20 cellular contexts compared by ENCODE assay signal in genomic region chr17:46833840-46834208, GRCh38. TPM values are rescaled to one million over a fixed set of nuclear protein-coding genes. Genes with fewer than 3 reads are reported as not detected.
A peak's percentile ranks its signal among the peaks of the same experiment; 100 is the strongest.
DNase-seq lines count a peak whose midpoint lies in the region; ATAC-seq and TF ChIP-seq lines count a peak whose summit lies in the region.
"Had no signal": no experiment of that assay in that cellular context is flagged by ENCODE, and none has a peak within 500 bp of the region (broad histone marks: within the 10 kb centered on the region; RNA-seq: fewer than 3 reads in every experiment).

No MANE protein-coding gene starts in this region.

- no peaks in the 10 kb centered on the region for H3K9me1 ChIP-seq in IMR-90 (ENCODE audit: insufficient read depth, low read length)

- TF ChIP-seq RAD21 in IMR-90 (IDR thresholded peaks at IDR 0.05; ENCODE audit: low read length) (no peak), neural cell (conservative IDR thresholded peaks at IDR 0.05) (no peak)

- dilution Hi-C loops in IMR-90 (cut with HindIII; ENCODE audit: low sequenced_read_pairs, unreplicated experiment), result no loop called here

- H3K4me1 ChIP-seq in IMR-90 (ENCODE audit: control insufficient read depth, insufficient read depth, low read length) (no peaks in the 10 kb centered on the region), endodermal cell (ENCODE audit: control insufficient read depth, insufficient read depth, low read length) (peaks cover 15% of the 10 kb centered on the region), adrenal gland (replicated peaks in 1 of 2) (no peaks in the 10 kb centered on the region)
- H3K4me1 ChIP-seq: SJCRH30 had no signal

- H2AFZ ChIP-seq in IMR-90 (replicated peaks; ENCODE audit: low read length, poor library complexity) (peak overlapping the region; percentile 3), neural cell (ENCODE audit: low read depth, low read length) (no peak overlapping the region)

- no peak overlapping the region for H4K5ac ChIP-seq in IMR-90 (ENCODE audit: low read depth, low read length)

- CTCF ChIA-PET in IMR-90 (lab: Yijun Ruan, JAX), result no interaction called here
- CTCF ChIA-PET in activated naive CD4-positive, alpha-beta T cell treated with anti-CD3 and anti-CD28 coated beads for 36 hours (lab: Charles Lee), result interaction anchor here (0.8 to 1.2 kb wide), 2 partner anchors 8 to 158 kb away, joined by 3 to 5 read pairs; no protein-coding TSS in a partner anchor

- DNase-seq in IMR-90 (no peak), endodermal cell (no peak), NCI-H146 treated with DMSO at 0.1 percent for 48 hours (lab: John Stamatoyannopoulos, UW; ENCODE audit: unreplicated experiment) (no peak), lower leg skin (ENCODE audit: low spot score in 2 of 2) (no peak), adrenal gland (no peak)
- no peak for DNase-seq in activated naive CD4-positive, alpha-beta T cell treated with anti-CD3 and anti-CD28 coated beads for 36 hours
- DNase-seq: Calu3; CD8-positive, alpha-beta T cell; DMS53; NCI-H1105 treated with DMSO at 0.1 percent for 48 hours; NCI-H1694 treated with DMSO at 0.1 percent for 48 hours; NCI-H774; SJCRH30 had no signal

- no peaks in the 10 kb centered on the region for H4K20me1 ChIP-seq in IMR-90 (ENCODE audit: insufficient read depth, low read length)
- no peaks in the 10 kb centered on the region for H4K20me1 ChIP-seq in neural cell (ENCODE audit: insufficient read depth)
- H4K20me1 ChIP-seq: BLaER1 had no signal

- no CpG with 5 or more reads among the region's 2 CpGs for WGBS in IMR-90 (ENCODE audit: extremely low coverage in 2 of 2, insufficient read length in 1 of 2), 2 experiments
- 96 to 100% methylated on average over 1 to 2 of the region's 2 CpGs for WGBS in endodermal cell (ENCODE audit: insufficient coverage in 1 of 2, insufficient read length in 1 of 2), 2 experiments
- 88 to 93% methylated on average over 2 of the region's 2 CpGs for WGBS in lower leg skin, 2 donors
- 78 to 89% (median 83%) methylated on average over 2 of the region's 2 CpGs for WGBS in adrenal gland, 4 donors

- H3F3A ChIP-seq in neural cell (ENCODE audit: insufficient read depth, low read length, poor library complexity, severe bottlenecking), result no peaks in the 10 kb centered on the region

- no peaks in the 10 kb centered on the region for H3K9me3 ChIP-seq in IMR-90 (ENCODE audit: control insufficient read depth, insufficient read depth, low read length)
- no peaks in the 10 kb centered on the region for H3K9me3 ChIP-seq in endodermal cell (ENCODE audit: control insufficient read depth, low read length)
- H3K9me3 ChIP-seq in neural cell (ENCODE audit: low read length), result no peaks in the 10 kb centered on the region
- H3K9me3 ChIP-seq in adrenal gland (replicated peaks in 1 of 3), result no peaks in the 10 kb centered on the region
- H3K9me3 ChIP-seq: BLaER1, SJCRH30 had no signal

- POLR2A ChIA-PET in IMR-90 (lab: Charles Lee; ENCODE audit: unreplicated experiment), result no interaction called here

- intact Hi-C loops in IMR-90 (cut with micrococcal nuclease) (loop anchor here (5.0 kb wide), 1 partner anchor 77 kb away; no protein-coding TSS in a partner anchor), lower leg skin (cut with DNase I; ENCODE audit: low total_unique reads) (no loop called here), adrenal gland (cut with DNase I) (no loop called here)
- intact Hi-C loops in activated naive CD4-positive, alpha-beta T cell treated with anti-CD3 and anti-CD28 coated beads for 36 hours (cut with micrococcal nuclease), result no loop called here

- BruUV-seq in IMR-90 (replicated peaks; lab: Mats Ljungman, UMichigan), result no TSS peak

- H3K4me2 ChIP-seq in IMR-90 (ENCODE audit: low read depth, low read length), result no peak overlapping the region
- H3K4me2 ChIP-seq in neural cell (ENCODE audit: low read length), result no peak overlapping the region
- H3K4me2 ChIP-seq: BLaER1 had no signal

- H3K27ac Mint-ChIP-seq in endodermal cell, result no peak overlapping the region
- H3K27ac Mint-ChIP-seq in activated naive CD4-positive, alpha-beta T cell treated with anti-CD3 and anti-CD28 coated beads for 36 hours, result no peak overlapping the region
- H3K27ac Mint-ChIP-seq: CD8-positive, alpha-beta T cell had no signal

- H3K18ac ChIP-seq in IMR-90 (ENCODE audit: low read depth, low read length), result no peak overlapping the region

- no peak overlapping the region for H4K8ac ChIP-seq in IMR-90 (ENCODE audit: low read depth in 2 of 2, low read length in 2 of 2)

- no peak overlapping the region for H2BK15ac ChIP-seq in IMR-90 (ENCODE audit: low read depth, low read length)

- H3K9me3 Mint-ChIP-seq in endodermal cell, result no peaks in the 10 kb centered on the region
- H3K9me3 Mint-ChIP-seq in activated naive CD4-positive, alpha-beta T cell treated with anti-CD3 and anti-CD28 coated beads for 36 hours, result no peaks in the 10 kb centered on the region
- H3K9me3 Mint-ChIP-seq: CD8-positive, alpha-beta T cell had no signal

- H3K36me3 ChIP-seq in IMR-90 (ENCODE audit: control insufficient read depth, insufficient read depth, low read length) (no peaks in the 10 kb centered on the region), endodermal cell (ENCODE audit: control insufficient read depth, insufficient read depth, low read length) (no peaks in the 10 kb centered on the region), neural cell (ENCODE audit: insufficient read depth, low read length) (no peaks in the 10 kb centered on the region), adrenal gland (replicated peaks in 1 of 2) (no peaks in the 10 kb centered on the region)
- H3K36me3 ChIP-seq: BLaER1, SJCRH30 had no signal

- no peak overlapping the region for H3K23ac ChIP-seq in IMR-90 (ENCODE audit: low read depth, low read length)

- no peak for TF ChIP-seq CTCF in IMR-90 (conservative IDR thresholded peaks at IDR 0.05; ENCODE audit: low read depth, low read length)
- TF ChIP-seq CTCF in endodermal cell (conservative IDR thresholded peaks at IDR 0.05), result no peak
- TF ChIP-seq CTCF in neural cell (IDR thresholded peaks at IDR 0.05; ENCODE audit: poor library complexity, severe bottlenecking), result no peak
- TF ChIP-seq CTCF in lower leg skin (IDR thresholded peaks at IDR 0.05), result no peak
- no peak for TF ChIP-seq CTCF in adrenal gland (IDR thresholded peaks at IDR 0.05)

- 0 out of 2 replicates have a peak overlapping the region, but pooled peaks have one; percentile 45 for H3K9ac ChIP-seq in IMR-90 (ENCODE audit: low read depth, low read length)
- H3K9ac ChIP-seq in endodermal cell (ENCODE audit: extremely low read depth, low read length, poor library complexity, severe bottlenecking), result no peak overlapping the region
- H3K9ac ChIP-seq in neural cell (ENCODE audit: low read length), result peak overlapping the region; percentile 61
- H3K9ac ChIP-seq: BLaER1 had no signal

- H3K9me2 ChIP-seq in neural cell (ENCODE audit: insufficient read depth, low read length), result no peaks in the 10 kb centered on the region

- H3K14ac ChIP-seq in IMR-90 (replicated peaks; ENCODE audit: low read depth, low read length), result no peak overlapping the region

- no peak overlapping the region for H2BK20ac ChIP-seq in IMR-90 (ENCODE audit: low read depth, low read length)

- in situ Hi-C loops in IMR-90 (cut with MboI; ENCODE audit: low sequenced_read_pairs), result no loop called here

- no peak overlapping the region for H3K4ac ChIP-seq in IMR-90 (ENCODE audit: low read depth, low read length)

- H3K4me3 Mint-ChIP-seq in endodermal cell, result no peak overlapping the region
- H3K4me3 Mint-ChIP-seq in activated naive CD4-positive, alpha-beta T cell treated with anti-CD3 and anti-CD28 coated beads for 36 hours, result no peak overlapping the region
- H3K4me3 Mint-ChIP-seq: CD8-positive, alpha-beta T cell had no signal

- H2AK9ac ChIP-seq in IMR-90 (replicated peaks; ENCODE audit: low read depth, low read length, poor library complexity), result no peak overlapping the region

- no peak overlapping the region for H3K27ac ChIP-seq in IMR-90 (ENCODE audit: insufficient read depth, low read length)
- H3K27ac ChIP-seq in angular gyrus (ENCODE audit: low read depth, low read length), result peak overlapping the region; percentile 15
- H3K27ac ChIP-seq in endodermal cell (ENCODE audit: low read depth, low read length), result peak overlapping the region; percentile 94
- H3K27ac ChIP-seq in neural cell (ENCODE audit: low read length), result no peak overlapping the region
- no peak overlapping the region for H3K27ac ChIP-seq in adrenal gland
- H3K27ac ChIP-seq: BLaER1, HL-60, SJCRH30 had no signal

- H3K27me3 ChIP-seq in IMR-90 (ENCODE audit: control insufficient read depth, insufficient read depth, low read length) (peaks cover 21% of the 10 kb centered on the region; the same call in 1 of the 2 replicates), endodermal cell (ENCODE audit: control insufficient read depth, insufficient read depth, low read length, poor library complexity, severe bottlenecking) (no peaks in the 10 kb centered on the region), neural cell (ENCODE audit: insufficient read depth, low read depth, low read length) (peaks cover 51% of the 10 kb centered on the region), adrenal gland (no peaks in the 10 kb centered on the region)
- H3K27me3 ChIP-seq: BLaER1, SJCRH30 had no signal

- H2BK120ac ChIP-seq in IMR-90 (ENCODE audit: low read depth, low read length), result no peak overlapping the region

- H3K79me2 ChIP-seq in neural cell (replicated peaks; ENCODE audit: insufficient read depth, low read length), result no peaks in the 10 kb centered on the region

- no peak overlapping the region for H2AK5ac ChIP-seq in IMR-90 (ENCODE audit: low read depth, low read length)

- H4K91ac ChIP-seq in IMR-90 (ENCODE audit: insufficient read depth, low read depth, low read length), result no peak overlapping the region

- no peaks in the 10 kb centered on the region for H3K36me3 Mint-ChIP-seq in endodermal cell (ENCODE audit: low read depth)
- no peaks in the 10 kb centered on the region for H3K36me3 Mint-ChIP-seq in activated naive CD4-positive, alpha-beta T cell treated with anti-CD3 and anti-CD28 coated beads for 36 hours (ENCODE audit: low read depth)
- H3K36me3 Mint-ChIP-seq: CD8-positive, alpha-beta T cell had no signal

- TF ChIP-seq EP300 in neural cell (conservative IDR thresholded peaks at IDR 0.05; ENCODE audit: poor library complexity, severe bottlenecking), result no peak

- H3K56ac ChIP-seq in IMR-90 (ENCODE audit: extremely low read depth, insufficient read depth, low read length), result no peak overlapping the region

- no peak for ATAC-seq in IMR-90 (ENCODE audit: low read depth)
- ATAC-seq: CD8-positive, alpha-beta T cell had no signal

- H3K27me3 Mint-ChIP-seq in endodermal cell (ENCODE audit: insufficient read depth), result peaks cover 3% of the 10 kb centered on the region
- peaks cover 6% of the 10 kb centered on the region for H3K27me3 Mint-ChIP-seq in activated naive CD4-positive, alpha-beta T cell treated with anti-CD3 and anti-CD28 coated beads for 36 hours (ENCODE audit: low read depth)

- no peak overlapping the region for H2BK5ac ChIP-seq in IMR-90 (ENCODE audit: low read depth, low read length, poor library complexity, severe bottlenecking)

- H3K79me1 ChIP-seq in IMR-90 (ENCODE audit: low read depth in 1 of 2, low read length in 2 of 2), result no peaks in the 10 kb centered on the region

- H3K4me1 Mint-ChIP-seq in endodermal cell, result peaks cover 34% of the 10 kb centered on the region
- H3K4me1 Mint-ChIP-seq in activated naive CD4-positive, alpha-beta T cell treated with anti-CD3 and anti-CD28 coated beads for 36 hours (ENCODE audit: low read depth), result peaks cover 5% of the 10 kb centered on the region

- no peak for TF ChIP-seq POLR2A in IMR-90 (IDR thresholded peaks at IDR 0.05; ENCODE audit: low read depth, low read length)
- no peak for TF ChIP-seq POLR2A in lower leg skin (IDR thresholded peaks at IDR 0.05)
- TF ChIP-seq POLR2A in adrenal gland (IDR thresholded peaks at IDR 0.05), result no peak

- H3K4me3 ChIP-seq in IMR-90 (ENCODE audit: insufficient read depth, low read depth, low read length), result no peak overlapping the region
- H3K4me3 ChIP-seq in endodermal cell (ENCODE audit: low read length), result no peak overlapping the region
- no peak overlapping the region for H3K4me3 ChIP-seq in neural cell (ENCODE audit: low read length)
- no peak overlapping the region for H3K4me3 ChIP-seq in lower leg skin (ENCODE audit: low read depth, poor library complexity, severe bottlenecking)
- H3K4me3 ChIP-seq in adrenal gland, result no peak overlapping the region
- H3K4me3 ChIP-seq: BLaER1, SJCRH30 had no signal

RNA-seq across cellular contexts. Expression of gene WNT3, which starts 15.3 kb away (rescaled TPM):
- 0.56 and 0.72 TPM in 2 replicates for total RNA-seq in IMR-90 (2012; rRNA removed)
- 0.99 and 1.0 TPM in 2 replicates for polyA plus RNA-seq in IMR-90 (2012; rRNA removed)
- 0.58 and 0.71 TPM in 2 replicates for polyA plus RNA-seq in IMR-90 (2012; cell fraction: cytosol; rRNA removed)
- polyA plus RNA-seq in IMR-90 (2012; cell fraction: nucleus; rRNA removed; ENCODE audit: low replicate concordance), result 3.1 and 4.9 TPM in 2 replicates
- 10 to 100 TPM; 19.9 to 21.8 TPM for total RNA-seq in endodermal cell
- polyA plus RNA-seq in endodermal cell (2013, experiment 1 of 2), result 51.2 TPM
- 42.1 TPM for polyA plus RNA-seq in endodermal cell (2013, experiment 2 of 2)
- polyA plus RNA-seq in neural cell, result 7.6 TPM in 2 replicates
- 6.1 and 7.1 TPM in 2 replicates for polyA minus RNA-seq in neural cell
- 10 to 100 TPM; 26.7 to 57.9 (median 46.6) TPM for total RNA-seq in lower leg skin
- 1 to 10 TPM in 2 of 8 donors, under 1 TPM in 4, not detected in 2; 0.17 to 1.1 (median 0.46) TPM for total RNA-seq in adrenal gland
- polyA plus RNA-seq in adrenal gland, result 1 to 10 TPM in 1 of 3 donors, under 1 TPM in 2; 0.16 to 1.0 (median 0.40) TPM
- total RNA-seq in activated naive CD4-positive, alpha-beta T cell treated with anti-CD3 and anti-CD28 coated beads for 36 hours, result not detected
- total RNA-seq: CD8-positive, alpha-beta T cell had no signal

RNA-seq across cellular contexts. Expression of gene WNT9B, which starts 17.6 kb away (rescaled TPM):
- total RNA-seq in IMR-90 (2012; rRNA removed) (not detected in 2 replicates), endodermal cell (under 1 TPM in 1 of 2 donors, not detected in 1; 0.33 TPM), lower leg skin (1 to 10 TPM in 1 of 4 donors, under 1 TPM in 3; 0.75 to 1.1 (median 0.86) TPM), adrenal gland (1 to 10 TPM in 3 of 8 donors, under 1 TPM in 3, not detected in 2; 0.23 to 2.0 (median 0.83) TPM)
- polyA plus RNA-seq in IMR-90 (2012; rRNA removed) (not detected in 2 replicates), neural cell (not detected in 2 replicates), adrenal gland (under 1 TPM in 2 of 3 donors, not detected in 1; 0.07 to 0.15 TPM)
- polyA plus RNA-seq in IMR-90 (2012; cell fraction: cytosol; rRNA removed), result not detected in 2 replicates
- polyA plus RNA-seq in IMR-90 (2012; cell fraction: nucleus; rRNA removed; ENCODE audit: low replicate concordance), result not detected in 2 replicates
- polyA plus RNA-seq in endodermal cell (2013, experiment 1 of 2), result 2.4 TPM
- 2.1 TPM for polyA plus RNA-seq in endodermal cell (2013, experiment 2 of 2)
- polyA minus RNA-seq in neural cell, result not detected in 2 replicates
- not detected for total RNA-seq in activated naive CD4-positive, alpha-beta T cell treated with anti-CD3 and anti-CD28 coated beads for 36 hours
- total RNA-seq: A673; Calu3; CD8-positive, alpha-beta T cell; HT1080; NCI-H460; SJCRH30 had no signal

Comparison
In these comparisons a context has a peak if more than half of its experiments do, and no peak if none do; other contexts are left out.
1. H3K27ac ChIP-seq: peak in angular gyrus (single experiment) and endodermal cell (single experiment); none in IMR-90 (single experiment), neural cell (single experiment) and adrenal gland (0 of 5).
2. RNA of gene WNT3, which starts 15.3 kb away (total RNA-seq): 26.7 to 57.9 TPM in lower leg skin and 19.9 to 21.8 TPM in endodermal cell; 0.56 to 0.72 TPM in IMR-90, 0.17 to 1.1 TPM in adrenal gland and not detected in activated naive CD4-positive, alpha-beta T cell treated with anti-CD3 and anti-CD28 coated beads for 36 hours; every median in the first group is over 4 times any median in the second.